ENCODE assay signal across 1 cellular context in genomic region chr12:123807670-123808069, GRCh38.
TF ChIP-seq lines count a peak whose summit lies in the region.

No MANE protein-coding gene starts in this region.

TF ChIP-seq in GM23338, 12 proteins besides CTCF, POLR2A, EP300 and RAD21 (continued from another document):
- TF ChIP-seq ETS1 (IDR thresholded peaks at IDR 0.05) (no peak), CREB1 (CRISPR knock-in tag; IDR thresholded peaks at IDR 0.05; ENCODE audit: low read depth) (no peak), NANOG (IDR thresholded peaks at IDR 0.05; ENCODE audit: borderline replicate concordance) (no peak)
